In the genomic region with DNA sequence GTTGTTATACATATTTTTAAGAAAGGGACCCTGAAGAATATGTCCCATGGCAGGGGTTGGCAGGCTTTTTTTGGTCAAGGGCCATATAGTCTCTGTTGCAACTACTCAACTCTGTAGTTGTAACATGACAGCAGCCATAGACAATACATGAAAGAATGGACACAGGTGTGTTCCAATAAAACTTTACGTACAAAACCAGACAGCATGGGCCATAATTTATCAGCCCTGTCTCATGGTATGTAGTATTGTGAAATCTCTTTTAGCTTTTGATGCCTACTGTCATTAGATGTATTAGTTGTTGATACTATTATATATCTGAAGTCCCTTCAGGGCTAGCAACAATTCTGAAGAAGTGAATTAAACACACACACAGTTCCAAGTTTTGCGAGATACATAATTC, we compare ENCODE assay signal across 3 cellular contexts.
TF ChIP-seq lines count a peak whose summit lies in the region.

No MANE protein-coding gene starts in this region.

TF ChIP-seq in SK-N-SH, 30 proteins besides CTCF, POLR2A, EP300 and RAD21:
- TF ChIP-seq NRF1 (IDR thresholded peaks at IDR 0.05; ENCODE audit: low read depth, low read length) (no peak), TCF12 (IDR thresholded peaks at IDR 0.05) (no peak), RXRA (IDR thresholded peaks at IDR 0.05; ENCODE audit: borderline replicate concordance, low read depth) (no peak), ELF1 (IDR thresholded peaks at IDR 0.05) (no peak), GATA2 (CRISPR knock-in tag; IDR thresholded peaks at IDR 0.05) (no peak), SIN3A (IDR thresholded peaks at IDR 0.05; ENCODE audit: borderline replicate concordance, low read depth, low read length) (no peak), RFX5 (IDR thresholded peaks at IDR 0.05; ENCODE audit: low read length) (no peak), SMC3 (IDR thresholded peaks at IDR 0.05; ENCODE audit: low read depth, low read length) (no peak), NFIC (IDR thresholded peaks at IDR 0.05; ENCODE audit: borderline replicate concordance) (no peak), MEF2A (IDR thresholded peaks at IDR 0.05; ENCODE audit: borderline replicate concordance, low read depth) (no peak)
- TF ChIP-seq, protein P1, sequence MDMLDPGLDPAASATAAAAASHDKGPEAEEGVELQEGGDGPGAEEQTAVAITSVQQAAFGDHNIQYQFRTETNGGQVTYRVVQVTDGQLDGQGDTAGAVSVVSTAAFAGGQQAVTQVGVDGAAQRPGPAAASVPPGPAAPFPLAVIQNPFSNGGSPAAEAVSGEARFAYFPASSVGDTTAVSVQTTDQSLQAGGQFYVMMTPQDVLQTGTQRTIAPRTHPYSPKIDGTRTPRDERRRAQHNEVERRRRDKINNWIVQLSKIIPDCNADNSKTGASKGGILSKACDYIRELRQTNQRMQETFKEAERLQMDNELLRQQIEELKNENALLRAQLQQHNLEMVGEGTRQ (IDR thresholded peaks at IDR 0.05; ENCODE audit: borderline replicate concordance, low read depth, low read length): no peak
- TF ChIP-seq, protein P2, sequence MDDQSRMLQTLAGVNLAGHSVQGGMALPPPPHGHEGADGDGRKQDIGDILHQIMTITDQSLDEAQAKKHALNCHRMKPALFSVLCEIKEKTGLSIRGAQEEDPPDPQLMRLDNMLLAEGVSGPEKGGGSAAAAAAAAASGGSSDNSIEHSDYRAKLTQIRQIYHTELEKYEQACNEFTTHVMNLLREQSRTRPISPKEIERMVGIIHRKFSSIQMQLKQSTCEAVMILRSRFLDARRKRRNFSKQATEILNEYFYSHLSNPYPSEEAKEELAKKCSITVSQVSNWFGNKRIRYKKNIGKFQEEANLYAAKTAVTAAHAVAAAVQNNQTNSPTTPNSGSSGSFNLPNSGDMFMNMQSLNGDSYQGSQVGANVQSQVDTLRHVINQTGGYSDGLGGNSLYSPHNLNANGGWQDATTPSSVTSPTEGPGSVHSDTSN (IDR thresholded peaks at IDR 0.05): no peak
- TF ChIP-seq, protein P3, sequence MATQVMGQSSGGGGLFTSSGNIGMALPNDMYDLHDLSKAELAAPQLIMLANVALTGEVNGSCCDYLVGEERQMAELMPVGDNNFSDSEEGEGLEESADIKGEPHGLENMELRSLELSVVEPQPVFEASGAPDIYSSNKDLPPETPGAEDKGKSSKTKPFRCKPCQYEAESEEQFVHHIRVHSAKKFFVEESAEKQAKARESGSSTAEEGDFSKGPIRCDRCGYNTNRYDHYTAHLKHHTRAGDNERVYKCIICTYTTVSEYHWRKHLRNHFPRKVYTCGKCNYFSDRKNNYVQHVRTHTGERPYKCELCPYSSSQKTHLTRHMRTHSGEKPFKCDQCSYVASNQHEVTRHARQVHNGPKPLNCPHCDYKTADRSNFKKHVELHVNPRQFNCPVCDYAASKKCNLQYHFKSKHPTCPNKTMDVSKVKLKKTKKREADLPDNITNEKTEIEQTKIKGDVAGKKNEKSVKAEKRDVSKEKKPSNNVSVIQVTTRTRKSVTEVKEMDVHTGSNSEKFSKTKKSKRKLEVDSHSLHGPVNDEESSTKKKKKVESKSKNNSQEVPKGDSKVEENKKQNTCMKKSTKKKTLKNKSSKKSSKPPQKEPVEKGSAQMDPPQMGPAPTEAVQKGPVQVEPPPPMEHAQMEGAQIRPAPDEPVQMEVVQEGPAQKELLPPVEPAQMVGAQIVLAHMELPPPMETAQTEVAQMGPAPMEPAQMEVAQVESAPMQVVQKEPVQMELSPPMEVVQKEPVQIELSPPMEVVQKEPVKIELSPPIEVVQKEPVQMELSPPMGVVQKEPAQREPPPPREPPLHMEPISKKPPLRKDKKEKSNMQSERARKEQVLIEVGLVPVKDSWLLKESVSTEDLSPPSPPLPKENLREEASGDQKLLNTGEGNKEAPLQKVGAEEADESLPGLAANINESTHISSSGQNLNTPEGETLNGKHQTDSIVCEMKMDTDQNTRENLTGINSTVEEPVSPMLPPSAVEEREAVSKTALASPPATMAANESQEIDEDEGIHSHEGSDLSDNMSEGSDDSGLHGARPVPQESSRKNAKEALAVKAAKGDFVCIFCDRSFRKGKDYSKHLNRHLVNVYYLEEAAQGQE (IDR thresholded peaks at IDR 0.05; ENCODE audit: low read depth, low read length): no peak

TF ChIP-seq in SK-N-SH treated with all-trans-retinoic acid at 6 μM for 48 hours, 23 proteins besides CTCF, POLR2A, EP300 and RAD21:
- TF ChIP-seq, protein P4, sequence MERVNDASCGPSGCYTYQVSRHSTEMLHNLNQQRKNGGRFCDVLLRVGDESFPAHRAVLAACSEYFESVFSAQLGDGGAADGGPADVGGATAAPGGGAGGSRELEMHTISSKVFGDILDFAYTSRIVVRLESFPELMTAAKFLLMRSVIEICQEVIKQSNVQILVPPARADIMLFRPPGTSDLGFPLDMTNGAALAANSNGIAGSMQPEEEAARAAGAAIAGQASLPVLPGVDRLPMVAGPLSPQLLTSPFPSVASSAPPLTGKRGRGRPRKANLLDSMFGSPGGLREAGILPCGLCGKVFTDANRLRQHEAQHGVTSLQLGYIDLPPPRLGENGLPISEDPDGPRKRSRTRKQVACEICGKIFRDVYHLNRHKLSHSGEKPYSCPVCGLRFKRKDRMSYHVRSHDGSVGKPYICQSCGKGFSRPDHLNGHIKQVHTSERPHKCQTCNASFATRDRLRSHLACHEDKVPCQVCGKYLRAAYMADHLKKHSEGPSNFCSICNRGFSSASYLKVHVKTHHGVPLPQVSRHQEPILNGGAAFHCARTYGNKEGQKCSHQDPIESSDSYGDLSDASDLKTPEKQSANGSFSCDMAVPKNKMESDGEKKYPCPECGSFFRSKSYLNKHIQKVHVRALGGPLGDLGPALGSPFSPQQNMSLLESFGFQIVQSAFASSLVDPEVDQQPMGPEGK (CRISPR knock-in tag; IDR thresholded peaks at IDR 0.05; ENCODE audit: borderline replicate concordance): no peak
- TF ChIP-seq RARB (CRISPR knock-in tag; IDR thresholded peaks at IDR 0.05) (no peak), ISL1 (CRISPR knock-in tag; IDR thresholded peaks at IDR 0.05) (no peak), ARNTL (CRISPR knock-in tag; IDR thresholded peaks at IDR 0.05; ENCODE audit: borderline replicate concordance, low read depth) (no peak), ZNF70 (CRISPR knock-in tag; IDR thresholded peaks at IDR 0.05) (no peak), TCF4 (CRISPR knock-in tag; IDR thresholded peaks at IDR 0.05; ENCODE audit: borderline replicate concordance) (no peak), CSDC2 (CRISPR knock-in tag; IDR thresholded peaks at IDR 0.05) (no peak), OSR1 (CRISPR knock-in tag; IDR thresholded peaks at IDR 0.05) (no peak), ESRRG (CRISPR knock-in tag; IDR thresholded peaks at IDR 0.05) (no peak), ZC3H10 (CRISPR knock-in tag; IDR thresholded peaks at IDR 0.05) (no peak), ZNF8 (CRISPR knock-in tag; IDR thresholded peaks at IDR 0.05) (no peak), TOX (CRISPR knock-in tag; IDR thresholded peaks at IDR 0.05; ENCODE audit: borderline replicate concordance) (no peak)
- TF ChIP-seq, protein P5, sequence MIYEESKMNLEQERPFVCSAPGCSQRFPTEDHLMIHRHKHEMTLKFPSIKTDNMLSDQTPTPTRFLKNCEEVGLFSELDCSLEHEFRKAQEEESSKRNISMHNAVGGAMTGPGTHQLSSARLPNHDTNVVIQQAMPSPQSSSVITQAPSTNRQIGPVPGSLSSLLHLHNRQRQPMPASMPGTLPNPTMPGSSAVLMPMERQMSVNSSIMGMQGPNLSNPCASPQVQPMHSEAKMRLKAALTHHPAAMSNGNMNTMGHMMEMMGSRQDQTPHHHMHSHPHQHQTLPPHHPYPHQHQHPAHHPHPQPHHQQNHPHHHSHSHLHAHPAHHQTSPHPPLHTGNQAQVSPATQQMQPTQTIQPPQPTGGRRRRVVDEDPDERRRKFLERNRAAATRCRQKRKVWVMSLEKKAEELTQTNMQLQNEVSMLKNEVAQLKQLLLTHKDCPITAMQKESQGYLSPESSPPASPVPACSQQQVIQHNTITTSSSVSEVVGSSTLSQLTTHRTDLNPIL (CRISPR knock-in tag; IDR thresholded peaks at IDR 0.05; ENCODE audit: low read depth): no peak
- TF ChIP-seq, protein P6, sequence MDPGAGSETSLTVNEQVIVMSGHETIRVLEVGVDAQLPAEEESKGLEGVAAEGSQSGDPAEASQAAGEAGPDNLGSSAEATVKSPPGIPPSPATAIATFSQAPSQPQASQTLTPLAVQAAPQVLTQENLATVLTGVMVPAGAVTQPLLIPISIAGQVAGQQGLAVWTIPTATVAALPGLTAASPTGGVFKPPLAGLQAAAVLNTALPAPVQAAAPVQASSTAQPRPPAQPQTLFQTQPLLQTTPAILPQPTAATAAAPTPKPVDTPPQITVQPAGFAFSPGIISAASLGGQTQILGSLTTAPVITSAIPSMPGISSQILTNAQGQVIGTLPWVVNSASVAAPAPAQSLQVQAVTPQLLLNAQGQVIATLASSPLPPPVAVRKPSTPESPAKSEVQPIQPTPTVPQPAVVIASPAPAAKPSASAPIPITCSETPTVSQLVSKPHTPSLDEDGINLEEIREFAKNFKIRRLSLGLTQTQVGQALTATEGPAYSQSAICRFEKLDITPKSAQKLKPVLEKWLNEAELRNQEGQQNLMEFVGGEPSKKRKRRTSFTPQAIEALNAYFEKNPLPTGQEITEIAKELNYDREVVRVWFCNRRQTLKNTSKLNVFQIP (CRISPR knock-in tag; IDR thresholded peaks at IDR 0.05; ENCODE audit: borderline replicate concordance, low read depth): no peak
- TF ChIP-seq, protein P7, sequence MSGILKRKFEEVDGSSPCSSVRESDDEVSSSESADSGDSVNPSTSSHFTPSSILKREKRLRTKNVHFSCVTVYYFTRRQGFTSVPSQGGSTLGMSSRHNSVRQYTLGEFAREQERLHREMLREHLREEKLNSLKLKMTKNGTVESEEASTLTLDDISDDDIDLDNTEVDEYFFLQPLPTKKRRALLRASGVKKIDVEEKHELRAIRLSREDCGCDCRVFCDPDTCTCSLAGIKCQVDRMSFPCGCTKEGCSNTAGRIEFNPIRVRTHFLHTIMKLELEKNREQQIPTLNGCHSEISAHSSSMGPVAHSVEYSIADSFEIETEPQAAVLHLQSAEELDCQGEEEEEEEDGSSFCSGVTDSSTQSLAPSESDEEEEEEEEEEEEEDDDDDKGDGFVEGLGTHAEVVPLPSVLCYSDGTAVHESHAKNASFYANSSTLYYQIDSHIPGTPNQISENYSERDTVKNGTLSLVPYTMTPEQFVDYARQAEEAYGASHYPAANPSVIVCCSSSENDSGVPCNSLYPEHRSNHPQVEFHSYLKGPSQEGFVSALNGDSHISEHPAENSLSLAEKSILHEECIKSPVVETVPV (CRISPR knock-in tag; IDR thresholded peaks at IDR 0.05): no peak

TF ChIP-seq in GM12878, 131 proteins besides CTCF, POLR2A, EP300 and RAD21:
- TF ChIP-seq, protein P8, sequence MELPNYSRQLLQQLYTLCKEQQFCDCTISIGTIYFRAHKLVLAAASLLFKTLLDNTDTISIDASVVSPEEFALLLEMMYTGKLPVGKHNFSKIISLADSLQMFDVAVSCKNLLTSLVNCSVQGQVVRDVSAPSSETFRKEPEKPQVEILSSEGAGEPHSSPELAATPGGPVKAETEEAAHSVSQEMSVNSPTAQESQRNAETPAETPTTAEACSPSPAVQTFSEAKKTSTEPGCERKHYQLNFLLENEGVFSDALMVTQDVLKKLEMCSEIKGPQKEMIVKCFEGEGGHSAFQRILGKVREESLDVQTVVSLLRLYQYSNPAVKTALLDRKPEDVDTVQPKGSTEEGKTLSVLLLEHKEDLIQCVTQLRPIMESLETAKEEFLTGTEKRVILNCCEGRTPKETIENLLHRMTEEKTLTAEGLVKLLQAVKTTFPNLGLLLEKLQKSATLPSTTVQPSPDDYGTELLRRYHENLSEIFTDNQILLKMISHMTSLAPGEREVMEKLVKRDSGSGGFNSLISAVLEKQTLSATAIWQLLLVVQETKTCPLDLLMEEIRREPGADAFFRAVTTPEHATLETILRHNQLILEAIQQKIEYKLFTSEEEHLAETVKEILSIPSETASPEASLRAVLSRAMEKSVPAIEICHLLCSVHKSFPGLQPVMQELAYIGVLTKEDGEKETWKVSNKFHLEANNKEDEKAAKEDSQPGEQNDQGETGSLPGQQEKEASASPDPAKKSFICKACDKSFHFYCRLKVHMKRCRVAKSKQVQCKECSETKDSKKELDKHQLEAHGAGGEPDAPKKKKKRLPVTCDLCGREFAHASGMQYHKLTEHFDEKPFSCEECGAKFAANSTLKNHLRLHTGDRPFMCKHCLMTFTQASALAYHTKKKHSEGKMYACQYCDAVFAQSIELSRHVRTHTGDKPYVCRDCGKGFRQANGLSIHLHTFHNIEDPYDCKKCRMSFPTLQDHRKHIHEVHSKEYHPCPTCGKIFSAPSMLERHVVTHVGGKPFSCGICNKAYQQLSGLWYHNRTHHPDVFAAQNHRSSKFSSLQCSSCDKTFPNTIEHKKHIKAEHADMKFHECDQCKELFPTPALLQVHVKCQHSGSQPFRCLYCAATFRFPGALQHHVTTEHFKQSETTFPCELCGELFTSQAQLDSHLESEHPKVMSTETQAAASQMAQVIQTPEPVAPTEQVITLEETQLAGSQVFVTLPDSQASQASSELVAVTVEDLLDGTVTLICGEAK (IDR thresholded peaks at IDR 0.05; ENCODE audit: borderline replicate concordance): peak; percentile 83
- TF ChIP-seq, protein P9, sequence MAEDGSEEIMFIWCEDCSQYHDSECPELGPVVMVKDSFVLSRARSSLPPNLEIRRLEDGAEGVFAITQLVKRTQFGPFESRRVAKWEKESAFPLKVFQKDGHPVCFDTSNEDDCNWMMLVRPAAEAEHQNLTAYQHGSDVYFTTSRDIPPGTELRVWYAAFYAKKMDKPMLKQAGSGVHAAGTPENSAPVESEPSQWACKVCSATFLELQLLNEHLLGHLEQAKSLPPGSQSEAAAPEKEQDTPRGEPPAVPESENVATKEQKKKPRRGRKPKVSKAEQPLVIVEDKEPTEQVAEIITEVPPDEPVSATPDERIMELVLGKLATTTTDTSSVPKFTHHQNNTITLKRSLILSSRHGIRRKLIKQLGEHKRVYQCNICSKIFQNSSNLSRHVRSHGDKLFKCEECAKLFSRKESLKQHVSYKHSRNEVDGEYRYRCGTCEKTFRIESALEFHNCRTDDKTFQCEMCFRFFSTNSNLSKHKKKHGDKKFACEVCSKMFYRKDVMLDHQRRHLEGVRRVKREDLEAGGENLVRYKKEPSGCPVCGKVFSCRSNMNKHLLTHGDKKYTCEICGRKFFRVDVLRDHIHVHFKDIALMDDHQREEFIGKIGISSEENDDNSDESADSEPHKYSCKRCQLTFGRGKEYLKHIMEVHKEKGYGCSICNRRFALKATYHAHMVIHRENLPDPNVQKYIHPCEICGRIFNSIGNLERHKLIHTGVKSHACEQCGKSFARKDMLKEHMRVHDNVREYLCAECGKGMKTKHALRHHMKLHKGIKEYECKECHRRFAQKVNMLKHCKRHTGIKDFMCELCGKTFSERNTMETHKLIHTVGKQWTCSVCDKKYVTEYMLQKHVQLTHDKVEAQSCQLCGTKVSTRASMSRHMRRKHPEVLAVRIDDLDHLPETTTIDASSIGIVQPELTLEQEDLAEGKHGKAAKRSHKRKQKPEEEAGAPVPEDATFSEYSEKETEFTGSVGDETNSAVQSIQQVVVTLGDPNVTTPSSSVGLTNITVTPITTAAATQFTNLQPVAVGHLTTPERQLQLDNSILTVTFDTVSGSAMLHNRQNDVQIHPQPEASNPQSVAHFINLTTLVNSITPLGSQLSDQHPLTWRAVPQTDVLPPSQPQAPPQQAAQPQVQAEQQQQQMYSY (CRISPR knock-in tag; IDR thresholded peaks at IDR 0.05): no peak
